Comparison of ENCODE assay signal across 22 cellular contexts in genomic region chr21:40731206-40731605, GRCh38.
DNase-seq lines count a peak whose midpoint lies in the region; TF ChIP-seq lines count a peak whose summit lies in the region.
"Had no signal": no experiment of that assay in that cellular context is flagged by ENCODE, and none has a peak within 500 bp of the region (broad histone marks: within the 10 kb centered on the region; RNA-seq: fewer than 3 reads in every experiment).

No MANE protein-coding gene starts in this region.

- WGBS in endodermal cell (ENCODE audit: insufficient coverage in 1 of 2, insufficient read length in 1 of 2), 2 experiments = 100% methylated on average over 1 of the region's 1 CpG; no CpG with 5 or more reads in 1 of the 2 experiments

- H3K9ac ChIP-seq in endodermal cell (ENCODE audit: extremely low read depth, low read length, poor library complexity, severe bottlenecking) = no peak overlapping the region
- H3K9ac ChIP-seq: BLaER1 had no signal

- no peaks in the 10 kb centered on the region for H3K36me3 ChIP-seq in endodermal cell (ENCODE audit: control insufficient read depth, insufficient read depth, low read length)
- H3K36me3 ChIP-seq: BE2C, BLaER1 had no signal

- H3K4me3 ChIP-seq in endodermal cell (ENCODE audit: low read length) = no peak overlapping the region
- H3K4me3 ChIP-seq: BLaER1 had no signal

- H3K9me3 Mint-ChIP-seq in HFFc6 = peaks cover 24% of the 10 kb centered on the region
- no peaks in the 10 kb centered on the region for H3K9me3 Mint-ChIP-seq in endodermal cell

- no peaks in the 10 kb centered on the region for H3K27me3 ChIP-seq in endodermal cell (ENCODE audit: control insufficient read depth, insufficient read depth, low read length, poor library complexity, severe bottlenecking)
- H3K27me3 ChIP-seq: BE2C, BLaER1 had no signal

- H3K4me3 Mint-ChIP-seq in HFFc6 (no peak overlapping the region; the same call in 1 of the 2 replicates), endodermal cell (no peak overlapping the region)
- H3K4me3 Mint-ChIP-seq: CD14-positive monocyte; CD4-positive, alpha-beta memory T cell; CD4-positive, CD25-positive, alpha-beta regulatory T cell; CD8-positive, alpha-beta memory T cell had no signal

- DNase-seq in Daoy (ENCODE audit: low read depth) (peak; percentile 56), HFFc6 (no peak), kidney tubule cell (ENCODE audit: low spot score) (peak; percentile 4), mucosa of gallbladder (ENCODE audit: low spot score) (no peak), amniotic stem cell (lab: John Stamatoyannopoulos, UW) (no peak), endodermal cell (no peak)
- DNase-seq: 8988T; ACHN; BE2C; C1 segment of cervical spinal cord; CD4-positive, alpha-beta memory T cell; CD4-positive, CD25-positive, alpha-beta regulatory T cell; CD8-positive, alpha-beta memory T cell; COR-L47; DMS 273 treated with DMSO at 0.1 percent for 48 hours; DMS153; DMS53; DMS79; DND-41; GF-D8 had no signal

- TF ChIP-seq CTCF in HFFc6 (IDR thresholded peaks at IDR 0.05) = no peak
- no peak for TF ChIP-seq CTCF in endodermal cell (conservative IDR thresholded peaks at IDR 0.05)

- no peaks in the 10 kb centered on the region for H3K4me1 ChIP-seq in endodermal cell (ENCODE audit: control insufficient read depth, insufficient read depth, low read length)
- H3K4me1 ChIP-seq: BE2C had no signal

- H3K36me3 Mint-ChIP-seq in HFFc6 (ENCODE audit: low read depth) = peaks cover 7% of the 10 kb centered on the region
- H3K36me3 Mint-ChIP-seq in endodermal cell (ENCODE audit: low read depth) = no peaks in the 10 kb centered on the region
- H3K36me3 Mint-ChIP-seq: CD14-positive monocyte; CD4-positive, alpha-beta memory T cell; CD4-positive, CD25-positive, alpha-beta regulatory T cell; CD8-positive, alpha-beta memory T cell had no signal

- H3K4me1 Mint-ChIP-seq in HFFc6 (ENCODE audit: low read depth) = peaks cover 43% of the 10 kb centered on the region
- peaks cover 8% of the 10 kb centered on the region for H3K4me1 Mint-ChIP-seq in endodermal cell
- H3K4me1 Mint-ChIP-seq: CD14-positive monocyte; CD4-positive, alpha-beta memory T cell; CD4-positive, CD25-positive, alpha-beta regulatory T cell; CD8-positive, alpha-beta memory T cell had no signal

- H3K27ac ChIP-seq in endodermal cell (ENCODE audit: low read depth, low read length) = no peak overlapping the region
- H3K27ac ChIP-seq: BLaER1 had no signal

- no peaks in the 10 kb centered on the region for H3K9me3 ChIP-seq in endodermal cell (ENCODE audit: control insufficient read depth, low read length)
- H3K9me3 ChIP-seq: BE2C, BLaER1 had no signal

- H3K27me3 Mint-ChIP-seq in HFFc6 (ENCODE audit: insufficient read depth) (no peaks in the 10 kb centered on the region), endodermal cell (ENCODE audit: insufficient read depth) (peaks cover under 1% of the 10 kb centered on the region)
- H3K27me3 Mint-ChIP-seq: CD4-positive, CD25-positive, alpha-beta regulatory T cell had no signal

- H3K27ac Mint-ChIP-seq in HFFc6 = peak overlapping the region; percentile 67
- H3K27ac Mint-ChIP-seq in endodermal cell = no peak overlapping the region
- H3K27ac Mint-ChIP-seq: CD14-positive monocyte; CD4-positive, alpha-beta memory T cell; CD4-positive, CD25-positive, alpha-beta regulatory T cell; CD8-positive, alpha-beta memory T cell had no signal

Comparison
In these comparisons a context has a peak if more than half of its experiments do, and no peak if none do; other contexts are left out.
1. DNase-seq: peak in Daoy (single experiment) and kidney tubule cell (single experiment); none in HFFc6 (single experiment), mucosa of gallbladder (single experiment), amniotic stem cell (single experiment) and endodermal cell (single experiment).